1 cellular context compared by ENCODE assay signal in the genomic region with DNA sequence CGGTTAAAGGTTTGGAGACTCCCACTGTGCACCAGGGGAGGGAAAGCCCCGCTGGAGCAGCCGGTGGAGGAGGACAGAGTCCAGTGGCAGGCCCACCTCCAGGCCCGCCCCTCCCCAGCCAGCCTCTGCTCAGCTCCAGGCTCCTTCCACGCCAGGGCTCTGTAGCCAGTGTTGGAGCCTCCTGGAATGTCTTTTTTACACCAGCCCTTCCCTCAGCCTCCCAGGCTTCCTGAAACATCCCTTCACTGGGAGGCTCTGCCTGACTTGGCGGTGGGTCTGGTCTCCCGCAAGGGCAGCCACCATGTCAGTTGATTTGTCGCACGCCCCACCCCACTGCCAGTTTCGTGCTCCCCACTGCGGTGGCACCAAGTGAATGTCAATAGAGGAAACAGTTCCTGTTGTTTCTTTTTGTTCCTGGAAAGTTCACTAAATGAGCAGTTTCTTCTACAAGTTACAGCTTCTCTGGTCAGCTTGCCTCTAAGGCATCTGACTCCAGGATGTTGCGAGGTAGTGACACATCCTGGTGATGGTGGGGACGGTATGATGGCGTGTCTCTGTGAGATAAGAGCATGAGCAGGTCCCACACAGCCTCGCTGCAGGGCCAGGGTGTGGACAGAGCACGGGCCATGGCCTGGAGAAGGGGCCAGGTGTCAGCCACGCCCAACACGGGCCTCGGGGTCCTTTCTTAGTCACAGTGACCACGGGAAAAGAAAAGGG.
TF ChIP-seq lines count a peak whose summit lies in the region.

No MANE protein-coding gene starts in this region.

TF ChIP-seq in HEK293T, 16 proteins besides CTCF, POLR2A, EP300 and RAD21:
- TF ChIP-seq PKNOX1 (IDR thresholded peaks at IDR 0.05) (no peak), FOXA1 (IDR thresholded peaks at IDR 0.05) (no peak)
